Comparison of ENCODE assay signal across 8 cellular contexts in genomic region chr21:35529141-35529863, GRCh38.
DNase-seq lines count a peak whose midpoint lies in the region; FAIRE-seq and TF ChIP-seq lines count a peak whose summit lies in the region.

No MANE protein-coding gene starts in this region.

- no peaks in the 10 kb centered on the region for H3K79me2 ChIP-seq in ACC112 (ENCODE audit: control insufficient read depth, insufficient read depth, low read length, unreplicated experiment)

- H3K36me3 ChIP-seq in ACC112 (ENCODE audit: insufficient read depth, low read length) (no peaks in the 10 kb centered on the region), Peyer's patch (no peaks in the 10 kb centered on the region), small intestine (ENCODE audit: control insufficient read depth in 2 of 2, insufficient read depth in 2 of 2, low read length in 2 of 2) (no peaks in the 10 kb centered on the region), H7 (replicated peaks; ENCODE audit: control insufficient read depth, insufficient read depth, low read length) (no peaks in the 10 kb centered on the region)

- no peak for TF ChIP-seq CTCF in Peyer's patch (IDR thresholded peaks at IDR 0.05)
- no peak for TF ChIP-seq CTCF in fibroblast of pulmonary artery (IDR thresholded peaks at IDR 0.05; ENCODE audit: low read length, missing control alignments)

- peak overlapping the region; percentile 92 for H2AFZ ChIP-seq in ACC112 (ENCODE audit: low read length, unreplicated experiment)

- no peak for FAIRE-seq in small intestine (lab: Jason Lieb, UNC)

- H3K27me3 ChIP-seq in ACC112 (ENCODE audit: insufficient read depth, low read length): no peaks in the 10 kb centered on the region
- H3K27me3 ChIP-seq in Peyer's patch: no peaks in the 10 kb centered on the region
- H3K27me3 ChIP-seq in small intestine (ENCODE audit: control insufficient read depth in 2 of 2, insufficient read depth in 2 of 2, low read length in 2 of 2): no peaks in the 10 kb centered on the region
- H3K27me3 ChIP-seq in H7 (ENCODE audit: control insufficient read depth, insufficient read depth, low read length): no peaks in the 10 kb centered on the region

- peak overlapping the region; percentile 48 for H3K27ac ChIP-seq in ACC112 (ENCODE audit: low read depth, low read length)
- H3K27ac ChIP-seq in Peyer's patch: peak overlapping the region; percentile 70 to 84 (median 80)
- H3K27ac ChIP-seq in small intestine (ENCODE audit: low read depth in 1 of 2, low read length in 1 of 2): peak overlapping the region; percentile 33 to 84

- peak; percentile 18 for DNase-seq in GM19240 (ENCODE audit: insufficient read length, low spot score)
- peak in 1 of 3 donors; percentile 24 for DNase-seq in Peyer's patch
- DNase-seq in fibroblast of pulmonary artery (ENCODE audit: low read depth): peak; percentile 48
- peak; percentile 75 for DNase-seq in small intestine
- DNase-seq in NCI-H2171 (lab: John Stamatoyannopoulos, UW): no peak
- no peak for DNase-seq in islet precursor cell
- no peak for DNase-seq in H7

- TF ChIP-seq POLR2A in Peyer's patch (IDR thresholded peaks at IDR 0.05): no peak

- H3K4me3 ChIP-seq in ACC112 (ENCODE audit: low read depth, low read length): peak overlapping the region; percentile 75
- peak overlapping the region; percentile 24 to 52 (median 46) for H3K4me3 ChIP-seq in Peyer's patch
- H3K4me3 ChIP-seq in fibroblast of pulmonary artery (replicated peaks; ENCODE audit: low read depth, low read length): peak overlapping the region; percentile 15
- H3K4me3 ChIP-seq in small intestine (ENCODE audit: low read depth in 1 of 2, low read length in 2 of 2): peak overlapping the region in 1 of 2 donors; percentile 23
- H3K4me3 ChIP-seq in H7 (ENCODE audit: insufficient read depth, low read depth, low read length): no peak overlapping the region

- H3K4me1 ChIP-seq in ACC112 (ENCODE audit: control insufficient read depth, insufficient read depth, low read length, unreplicated experiment) (peaks cover 42% of the 10 kb centered on the region), Peyer's patch (peaks cover 0 to 8% (median 2%) of the 10 kb centered on the region in 4 donors), small intestine (ENCODE audit: control insufficient read depth in 2 of 2, insufficient read depth in 1 of 2, low read depth in 1 of 2, low read length in 1 of 2) (peaks cover 6 to 10% of the 10 kb centered on the region in 2 donors)

- WGBS in small intestine, 3 donors: 4 to 13% (median 10%) methylated on average over 9 of the region's 9 CpGs

- no peaks in the 10 kb centered on the region for H3K9me3 ChIP-seq in Peyer's patch
- no peaks in the 10 kb centered on the region for H3K9me3 ChIP-seq in small intestine (ENCODE audit: control insufficient read depth, low read depth)

Comparison
In these comparisons a context has a peak if more than half of its experiments do, and no peak if none do; other contexts are left out.
1. DNase-seq: peak in GM19240 (single experiment), fibroblast of pulmonary artery (single experiment) and small intestine (single experiment); none in NCI-H2171 (single experiment), islet precursor cell (single experiment) and H7 (single experiment).
2. Peak in every context shown above with its lines, with median percentiles within 50 percentile points of each other: H3K27ac ChIP-seq.